Comparison of ENCODE assay signal across 28 cellular contexts in genomic region chr5:152305525-152305924, GRCh38.
"Had no signal": no experiment of that assay in that cellular context is flagged by ENCODE, and none has a peak within 500 bp of the region (broad histone marks: within the 10 kb centered on the region; RNA-seq: fewer than 3 reads in every experiment).

No MANE protein-coding gene starts in this region.

- H3K4me1 Mint-ChIP-seq: naive thymus-derived CD8-positive, alpha-beta T cell; nephron progenitor cell; stimulated activated effector memory CD8-positive, alpha-beta T cell treated with anti-CD3 and anti-CD28 coated beads, Interleukin-12 subunit alpha, Interleukin-12 subunit beta, amount 100 ng/mL, for 72 hours had no signal

- H3K27me3 Mint-ChIP-seq: dendritic cell treated with granulocyte-macrophage colony-stimulating factor and Interleukin-4, amounts not matched to agents 40 ng/mL and 50 ng/mL, for 4 days had no signal

- H3K9me3 Mint-ChIP-seq: dendritic cell treated with granulocyte-macrophage colony-stimulating factor and Interleukin-4, amounts not matched to agents 40 ng/mL and 50 ng/mL, for 4 days; stimulated activated effector memory CD8-positive, alpha-beta T cell treated with anti-CD3 and anti-CD28 coated beads, Interleukin-12 subunit alpha, Interleukin-12 subunit beta, amount 100 ng/mL, for 72 hours had no signal

- H3K4me3 ChIP-seq: colonic mucosa, esophagus squamous epithelium, heart right ventricle, left lung, lower lobe of right lung, pancreas, right atrium auricular region, smooth muscle cell, stomach, tibial artery, upper lobe of left lung, uterus had no signal

- ATAC-seq: heart right ventricle; left cardiac atrium; left lung; lower lobe of right lung; naive thymus-derived CD8-positive, alpha-beta T cell; pancreas; sciatic nerve; stimulated activated effector memory CD8-positive, alpha-beta T cell treated with anti-CD3 and anti-CD28 coated beads, Interleukin-12 subunit alpha, Interleukin-12 subunit beta, amount 100 ng/mL, for 72 hours had no signal

- DNase-seq: colonic mucosa; effector memory CD4-positive, alpha-beta T cell; erythroblast; esophagus squamous epithelium; foreskin melanocyte; glutamatergic neuron; heart right ventricle; hippocampal formation; left cardiac atrium; left lung; lower lobe of right lung; naive thymus-derived CD8-positive, alpha-beta T cell; nephron progenitor cell; pancreas; stimulated activated CD4-positive, alpha-beta T cell treated with anti-CD3 and anti-CD28 coated beads, Interleukin-12 subunit alpha, Interleukin-12 subunit beta, amount 100 ng/mL, for 4 hours; stimulated activated CD4-positive, alpha-beta T cell treated with anti-CD3 and anti-CD28 coated beads, Interleukin-1b, Interleukin-23, amount 100 ng/mL, for 48 hours; stimulated activated CD4-positive, alpha-beta T cell treated with anti-CD3 and anti-CD28 coated beads, Interleukin-4, amount 100 ng/mL, for 1 hour; stimulated activated naive CD4-positive, alpha-beta T cell treated with Interleukin-2 at 50 U/mL for 16 hours; stomach; tibial artery; upper lobe of left lung; uterus had no signal

- H3K4me2 ChIP-seq: smooth muscle cell had no signal

- H3K36me3 ChIP-seq: colonic mucosa, esophagus squamous epithelium, heart right ventricle, left lung, lower lobe of right lung, neutrophil, pancreas, right atrium auricular region, stomach, tibial artery, upper lobe of left lung, uterus had no signal

- H3K9me3 ChIP-seq: colonic mucosa, esophagus squamous epithelium, lower lobe of right lung, neutrophil, pancreas, right atrium auricular region, stomach, tibial artery, upper lobe of left lung, uterus had no signal

- H3K27ac ChIP-seq: colonic mucosa, esophagus squamous epithelium, heart right ventricle, left lung, lower lobe of right lung, neutrophil, pancreas, right atrium auricular region, stomach, tibial artery, upper lobe of left lung, uterus had no signal

- H3K36me3 Mint-ChIP-seq: naive thymus-derived CD8-positive, alpha-beta T cell; stimulated activated effector memory CD8-positive, alpha-beta T cell treated with anti-CD3 and anti-CD28 coated beads, Interleukin-12 subunit alpha, Interleukin-12 subunit beta, amount 100 ng/mL, for 72 hours had no signal

- H3K27me3 ChIP-seq: colonic mucosa, esophagus squamous epithelium, heart right ventricle, left lung, neutrophil, pancreas, right atrium auricular region, stomach, tibial artery, upper lobe of left lung, uterus had no signal

- H3K4me1 ChIP-seq: colonic mucosa, esophagus squamous epithelium, heart right ventricle, left lung, lower lobe of right lung, pancreas, right atrium auricular region, stomach, upper lobe of left lung, uterus had no signal

- H3K4me3 Mint-ChIP-seq: dendritic cell treated with granulocyte-macrophage colony-stimulating factor and Interleukin-4, amounts not matched to agents 40 ng/mL and 50 ng/mL, for 4 days; naive thymus-derived CD8-positive, alpha-beta T cell; nephron progenitor cell; stimulated activated effector memory CD8-positive, alpha-beta T cell treated with anti-CD3 and anti-CD28 coated beads, Interleukin-12 subunit alpha, Interleukin-12 subunit beta, amount 100 ng/mL, for 72 hours had no signal
